Comparison of ENCODE assay signal across 22 cellular contexts in genomic region chr15:101090460-101090853, GRCh38.
A peak's percentile ranks its signal among the peaks of the same experiment; 100 is the strongest.
DNase-seq lines count a peak whose midpoint lies in the region; ATAC-seq, FAIRE-seq and TF ChIP-seq lines count a peak whose summit lies in the region.
"Had no signal": no experiment of that assay in that cellular context is flagged by ENCODE, and none has a peak within 500 bp of the region (broad histone marks: within the 10 kb centered on the region; RNA-seq: fewer than 3 reads in every experiment).

No MANE protein-coding gene starts in this region.

- H4K91ac ChIP-seq in neuronal stem cell (ENCODE audit: low read depth, low read length, poor library complexity): no peak overlapping the region

- peak overlapping the region; percentile 92 for H3K27ac Mint-ChIP-seq in HFFc6

- peaks cover 2% of the 10 kb centered on the region; the same call in 1 of the 2 replicates for H3K27me3 Mint-ChIP-seq in HFFc6 (ENCODE audit: insufficient read depth)

- in situ Hi-C loops in K562 (cut with MboI): no loop called here

- H3K9me3 Mint-ChIP-seq in HFFc6: no peaks in the 10 kb centered on the region
- H3K9me3 Mint-ChIP-seq: H9 had no signal

- no peaks in the 10 kb centered on the region for H3K36me3 ChIP-seq in SK-N-SH (replicated peaks in 1 of 2; ENCODE audit: control insufficient read depth in 1 of 2, insufficient read depth in 2 of 2, low read length in 1 of 2)
- H3K36me3 ChIP-seq in K562 (ENCODE audit: control insufficient read depth, insufficient read depth, low read length): no peaks in the 10 kb centered on the region
- no peaks in the 10 kb centered on the region for H3K36me3 ChIP-seq in neuronal stem cell (replicated peaks in 1 of 2; ENCODE audit: control insufficient read depth in 2 of 2, insufficient read depth in 2 of 2, low read length in 2 of 2)
- H3K36me3 ChIP-seq: uterus had no signal

- H3K4me1 ChIP-seq in SK-N-SH (ENCODE audit: control insufficient read depth in 1 of 2, insufficient read depth in 2 of 2, low read depth in 1 of 2, low read length in 1 of 2): peaks cover 0 to 26% of the 10 kb centered on the region in 2 experiments; a peak in 1 of 4 replicates
- H3K4me1 ChIP-seq in K562 (replicated peaks in 1 of 2; ENCODE audit: control insufficient read depth in 2 of 2, insufficient read depth in 2 of 2, low read length in 2 of 2): peaks cover 11 to 36% of the 10 kb centered on the region in 2 experiments; a peak in 4 of 5 replicates
- peaks cover 0 to 27% of the 10 kb centered on the region in 2 donors for H3K4me1 ChIP-seq in neuronal stem cell (ENCODE audit: control insufficient read depth in 2 of 2, insufficient read depth in 1 of 2, low read depth in 1 of 2, low read length in 2 of 2)
- H3K4me1 ChIP-seq: uterus had no signal

- FAIRE-seq in K562 (lab: Jason Lieb, UNC): no peak

- TF ChIP-seq RAD21 in SK-N-SH (IDR thresholded peaks at IDR 0.05; ENCODE audit: low read length) (no peak), K562 (CRISPR knock-in tag; conservative IDR thresholded peaks at IDR 0.05 in 1 of 2, IDR thresholded peaks at IDR 0.05 in 1 of 2) (no peak)

- H3K9me2 ChIP-seq in SK-N-SH: no peaks in the 10 kb centered on the region

- TF ChIP-seq POLR2A in K562 (conservative IDR thresholded peaks at IDR 0.05): no peak

- H3K9me3 ChIP-seq in SK-N-SH (no peaks in the 10 kb centered on the region), K562 (replicated peaks; ENCODE audit: control insufficient read depth, insufficient read depth, low read depth, low read length) (no peaks in the 10 kb centered on the region), neuronal stem cell (replicated peaks in 1 of 2; ENCODE audit: control insufficient read depth in 2 of 2, insufficient read depth in 1 of 2, low read depth in 1 of 2, low read length in 2 of 2) (peaks cover 2 to 5% of the 10 kb centered on the region in 2 donors)
- H3K9me3 ChIP-seq: uterus had no signal

- peaks cover 29% of the 10 kb centered on the region for H3K4me1 Mint-ChIP-seq in HFFc6 (ENCODE audit: low read depth)
- H3K4me1 Mint-ChIP-seq: IgD-negative memory B cell had no signal

- H3K79me2 ChIP-seq in SK-N-SH (ENCODE audit: insufficient read depth) (no peaks in the 10 kb centered on the region), K562 (ENCODE audit: control insufficient read depth, insufficient read depth, low read length) (peaks cover 8% of the 10 kb centered on the region; the same call in 1 of the 3 replicates)

- H3K14ac ChIP-seq in neuronal stem cell (ENCODE audit: low read length): no peak overlapping the region

- H2AK5ac ChIP-seq in neuronal stem cell (ENCODE audit: low read depth, low read length): no peak overlapping the region

- H3K4me3 Mint-ChIP-seq in HFFc6: no peak overlapping the region
- H3K4me3 Mint-ChIP-seq: H9, IgD-negative memory B cell had no signal

- H2BK12ac ChIP-seq in neuronal stem cell (ENCODE audit: low read length): no peak overlapping the region

- no peaks in the 10 kb centered on the region for H3K9me1 ChIP-seq in K562 (ENCODE audit: control insufficient read depth, insufficient read depth, low read length)

- H3K4me3 ChIP-seq in SK-N-SH (ENCODE audit: low read depth in 2 of 2, low read length in 1 of 2) (no peak overlapping the region), K562 (no peak overlapping the region), neuronal stem cell (ENCODE audit: low read length in 2 of 2) (no peak overlapping the region)
- H3K4me3 ChIP-seq: uterus had no signal

- POLR2A ChIA-PET in SK-N-SH (lab: Yijun Ruan, JAX): interaction anchor here (0.6 kb wide), 1 partner anchor 99 kb away, joined by 3 read pairs; no protein-coding TSS in a partner anchor
- POLR2A ChIA-PET in K562 (lab: Yijun Ruan, JAX): interaction anchor here (1.5 kb wide), 1 partner anchor 24 kb away, joined by 5 read pairs; no protein-coding TSS in a partner anchor

- CTCF ChIA-PET in SK-N-SH (lab: Yijun Ruan, JAX): interaction anchor here (0.7 to 14.1 kb wide), 16 partner anchors 10 to 183 kb away, joined by 3 to 190 read pairs (median 4); partner anchors contain the start of gene CHSY1
- CTCF ChIA-PET in K562 (lab: Yijun Ruan, JAX; ENCODE audit: low intra/inter-chr PET ratio): no interaction called here

- H4K8ac ChIP-seq in neuronal stem cell (ENCODE audit: low read depth, low read length): no peak overlapping the region

- H3K23ac ChIP-seq in neuronal stem cell (ENCODE audit: low read depth, low read length, poor library complexity): no peak overlapping the region

- TF ChIP-seq CTCF in SK-N-SH (IDR thresholded peaks at IDR 0.05) (no peak), HFFc6 (IDR thresholded peaks at IDR 0.05) (no peak), K562 (IDR thresholded peaks at IDR 0.05 in 2 of 3, conservative IDR thresholded peaks at IDR 0.05 in 1 of 3; ENCODE audit: insufficient read depth in 2 of 3, low read depth in 1 of 3, low read length in 3 of 3) (no peak)

- no peak overlapping the region for H2AFZ ChIP-seq in SK-N-SH (ENCODE audit: low read depth)
- H2AFZ ChIP-seq in K562 (ENCODE audit: low read depth, low read length): no peak overlapping the region
- H2AFZ ChIP-seq in neuronal stem cell (ENCODE audit: low read length): no peak overlapping the region

- H3K27ac ChIP-seq in SK-N-SH (ENCODE audit: low read depth in 2 of 2, low read length in 1 of 2): no peak overlapping the region; a peak in 1 of 4 replicates
- no peak overlapping the region for H3K27ac ChIP-seq in K562 (ENCODE audit: extremely low read depth, low read depth, low read length)
- no peak overlapping the region for H3K27ac ChIP-seq in neuronal stem cell (replicated peaks; ENCODE audit: low read length)

- no TSS peak for BruUV-seq in K562 (replicated peaks; lab: Mats Ljungman, UMichigan)

- 79% methylated on average over 2 of the region's 2 CpGs for WGBS in SK-N-SH (ENCODE audit: low lambda C conversion rate)
- WGBS in K562 (ENCODE audit: insufficient coverage, low coverage, missing lambda C conversion rate): 21% methylated on average over 2 of the region's 2 CpGs
- no CpG with 5 or more reads among the region's 2 CpGs for WGBS in neuronal stem cell (ENCODE audit: extremely low coverage in 2 of 2, insufficient read length in 2 of 2, insufficient replicate concordance in 1 of 2), 2 donors

- no peaks in the 10 kb centered on the region for H3K36me3 Mint-ChIP-seq in HFFc6 (ENCODE audit: low read depth)
- H3K36me3 Mint-ChIP-seq: IgD-negative memory B cell had no signal

- no peak overlapping the region for H2BK5ac ChIP-seq in neuronal stem cell (ENCODE audit: low read length)

- no peak for DNase-seq in SK-N-SH
- DNase-seq in HFFc6: no peak
- no peak for DNase-seq in K562 (ENCODE audit: extremely low read depth in 1 of 4, low spot score in 3 of 4)
- DNase-seq in neuronal stem cell (ENCODE audit: low spot score): no peak
- no peak for DNase-seq in NCI-H510A (lab: John Stamatoyannopoulos, UW)
- DNase-seq: 8988T; activated CD4-positive, alpha-beta T cell treated with anti-CD3 and anti-CD28 coated beads for 48 hours; activated effector memory CD4-positive, alpha-beta T cell treated with anti-CD3 and anti-CD28 coated beads, Interleukin-2, amount 50 U/mL, for 16 hours; amniotic stem cell; COR-L47; effector CD4-positive, alpha-beta T cell; erythroblast; H9; NCI-H2171 treated with DMSO at 0.1 percent for 48 hours; NCI-H526 treated with DMSO at 0.1 percent for 48 hours; SHP77 treated with DMSO at 0.1 percent for 48 hours; stimulated activated CD4-positive, alpha-beta T cell treated with anti-CD3 and anti-CD28 coated beads, Interleukin-4, amount 100 ng/mL, for 4 hours; uterus had no signal

- no peak overlapping the region for H3K4ac ChIP-seq in neuronal stem cell (ENCODE audit: low read length)

- peaks cover 2% of the 10 kb centered on the region for H3K79me1 ChIP-seq in neuronal stem cell (ENCODE audit: low read depth, low read length)

- no peak for ATAC-seq in SK-N-SH treated with all-trans-retinoic acid at 6 μM for 48 hours
- no peak for ATAC-seq in K562
- ATAC-seq in HG02981 (IDR thresholded peaks at IDR 0.05; ENCODE audit: unreplicated experiment): no peak
- ATAC-seq in GM19324 (IDR thresholded peaks at IDR 0.05; ENCODE audit: low FRiP score, unreplicated experiment): no peak

- TF ChIP-seq EP300 in SK-N-SH (IDR thresholded peaks at IDR 0.05; ENCODE audit: borderline replicate concordance in 1 of 2, low read depth in 1 of 2, low read length in 1 of 2): no peak
- no peak for TF ChIP-seq EP300 in K562 (IDR thresholded peaks at IDR 0.05; ENCODE audit: low read length)

- no peak overlapping the region for H3K18ac ChIP-seq in neuronal stem cell (ENCODE audit: low read length)

- H3K4me2 ChIP-seq in SK-N-SH (no peak overlapping the region), K562 (ENCODE audit: insufficient read depth, low read length) (no peak overlapping the region), neuronal stem cell (ENCODE audit: insufficient read depth, low read length, poor library complexity, severe bottlenecking) (no peak overlapping the region)

- no peak overlapping the region for H2BK120ac ChIP-seq in neuronal stem cell (ENCODE audit: low read depth, low read length)

- H3F3A ChIP-seq in SK-N-SH (replicated peaks; ENCODE audit: insufficient read depth): no peaks in the 10 kb centered on the region

- H3K9ac ChIP-seq in SK-N-SH: no peak overlapping the region
- H3K9ac ChIP-seq in K562 (ENCODE audit: insufficient read depth in 1 of 2, low read depth in 2 of 2, low read length in 2 of 2): no peak overlapping the region
- H3K9ac ChIP-seq in neuronal stem cell (ENCODE audit: low read depth, low read length, poor library complexity): no peak overlapping the region

- H2BK15ac ChIP-seq in neuronal stem cell (ENCODE audit: low read length): peak overlapping the region; percentile 28

- H4K20me1 ChIP-seq in SK-N-SH (ENCODE audit: insufficient read depth): no peaks in the 10 kb centered on the region
- H4K20me1 ChIP-seq in K562 (replicated peaks; ENCODE audit: control insufficient read depth, insufficient read depth, low read length): no peaks in the 10 kb centered on the region

- H3K27me3 ChIP-seq in SK-N-SH (ENCODE audit: insufficient read depth): no peaks in the 10 kb centered on the region
- peaks cover 2 to 18% of the 10 kb centered on the region in 2 experiments; a peak in 3 of 5 replicates for H3K27me3 ChIP-seq in K562 (ENCODE audit: control insufficient read depth in 2 of 2, insufficient read depth in 2 of 2, low read length in 2 of 2)
- H3K27me3 ChIP-seq in neuronal stem cell (ENCODE audit: control insufficient read depth in 3 of 3, insufficient read depth in 3 of 3, low read depth in 1 of 3, low read length in 3 of 3): peaks cover 0 to 2% (median 0%) of the 10 kb centered on the region in 3 experiments
- H3K27me3 ChIP-seq: uterus had no signal

- intact Hi-C loops in K562 (cut with micrococcal nuclease): no loop called here

TF ChIP-seq in SK-N-SH treated with all-trans-retinoic acid at 6 μM for 48 hours, 23 proteins besides CTCF, POLR2A, EP300 and RAD21:
- TF ChIP-seq ZNF565 (CRISPR knock-in tag; conservative IDR thresholded peaks at IDR 0.05; ENCODE audit: low read depth) (peak; percentile 78; the same call in 1 of the 2 replicates), ISL1 (CRISPR knock-in tag; IDR thresholded peaks at IDR 0.05) (no peak)

TF ChIP-seq in SK-N-SH, 30 proteins besides CTCF, POLR2A, EP300 and RAD21 (continues in another document):
- no peak for TF ChIP-seq ELF1 (IDR thresholded peaks at IDR 0.05)

TF ChIP-seq in K562, 482 proteins besides CTCF, POLR2A, EP300 and RAD21 (continues in another document):
- TF ChIP-seq YY1 (IDR thresholded peaks at IDR 0.05; ENCODE audit: borderline replicate concordance in 1 of 3, control insufficient read depth in 1 of 3, extremely low read depth in 1 of 3, insufficient read depth in 3 of 3, insufficient read length in 1 of 3, insufficient replicate concordance in 2 of 3, low read depth in 1 of 3, low read length in 2 of 3): peak in 2 of 3 experiments; percentile 45 to 66
